1 cellular context compared by ENCODE assay signal in the genomic region with DNA sequence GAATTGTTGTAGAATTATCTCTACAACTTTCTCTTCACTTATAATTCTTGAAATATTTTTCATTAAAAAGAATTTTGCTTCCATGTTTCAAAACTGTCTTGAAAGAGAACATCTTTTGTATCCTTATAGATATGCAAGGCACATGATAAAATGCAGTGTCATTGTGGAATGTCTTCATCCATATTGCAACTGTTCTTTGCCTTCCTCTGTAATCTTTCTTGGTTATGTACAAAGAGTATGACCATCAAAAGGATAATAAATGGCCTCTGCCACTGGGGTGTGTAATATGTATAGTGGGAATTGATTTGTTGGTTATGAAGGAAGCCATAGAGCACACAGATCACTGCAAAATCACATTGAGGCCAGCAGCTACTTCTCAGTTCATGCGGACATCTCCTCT.
TF ChIP-seq lines count a peak whose summit lies in the region.

No MANE protein-coding gene starts in this region.

TF ChIP-seq in GM23338, 12 proteins besides CTCF, POLR2A, EP300 and RAD21 (continued from another document):
- TF ChIP-seq ZNF462 (CRISPR knock-in tag; IDR thresholded peaks at IDR 0.05), result no peak
- no peak for TF ChIP-seq JUNB (IDR thresholded peaks at IDR 0.05; ENCODE audit: unreplicated experiment)
